In the genomic region with DNA sequence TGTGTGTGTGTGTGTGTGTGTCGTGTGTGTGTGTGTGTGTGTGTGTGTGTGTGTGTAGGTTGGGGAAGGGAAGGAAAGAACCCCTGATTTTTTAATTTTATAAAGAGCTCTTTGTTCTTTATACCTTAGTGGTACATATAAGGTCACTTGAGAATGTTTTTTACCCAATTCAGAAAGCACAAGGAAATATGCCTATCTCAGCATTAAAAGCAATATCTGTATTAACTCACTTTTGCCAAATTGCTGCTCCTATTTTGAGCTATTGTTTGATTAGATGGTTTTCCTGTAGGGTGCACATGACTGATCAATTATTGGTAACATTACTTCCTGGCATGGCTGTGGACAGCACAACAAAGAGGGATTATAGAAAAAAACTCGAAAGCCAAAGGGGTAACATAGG, we compare ENCODE assay signal across 1 cellular context.
TF ChIP-seq lines count a peak whose summit lies in the region.

No MANE protein-coding gene starts in this region.

TF ChIP-seq in A549, 52 proteins besides CTCF, POLR2A, EP300 and RAD21:
- TF ChIP-seq, protein P1, sequence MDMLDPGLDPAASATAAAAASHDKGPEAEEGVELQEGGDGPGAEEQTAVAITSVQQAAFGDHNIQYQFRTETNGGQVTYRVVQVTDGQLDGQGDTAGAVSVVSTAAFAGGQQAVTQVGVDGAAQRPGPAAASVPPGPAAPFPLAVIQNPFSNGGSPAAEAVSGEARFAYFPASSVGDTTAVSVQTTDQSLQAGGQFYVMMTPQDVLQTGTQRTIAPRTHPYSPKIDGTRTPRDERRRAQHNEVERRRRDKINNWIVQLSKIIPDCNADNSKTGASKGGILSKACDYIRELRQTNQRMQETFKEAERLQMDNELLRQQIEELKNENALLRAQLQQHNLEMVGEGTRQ (IDR thresholded peaks at IDR 0.05) = no peak
- no peak for TF ChIP-seq SMC3 (IDR thresholded peaks at IDR 0.05)
- TF ChIP-seq, protein P2, sequence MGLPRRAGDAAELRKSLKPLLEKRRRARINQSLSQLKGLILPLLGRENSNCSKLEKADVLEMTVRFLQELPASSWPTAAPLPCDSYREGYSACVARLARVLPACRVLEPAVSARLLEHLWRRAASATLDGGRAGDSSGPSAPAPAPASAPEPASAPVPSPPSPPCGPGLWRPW (IDR thresholded peaks at IDR 0.05) = no peak
- no peak for TF ChIP-seq FOXS1 (CRISPR knock-in tag; IDR thresholded peaks at IDR 0.05)
- peak; percentile 81 for TF ChIP-seq MAFK (IDR thresholded peaks at IDR 0.05; ENCODE audit: partially characterized antibody)
- TF ChIP-seq, protein P3, sequence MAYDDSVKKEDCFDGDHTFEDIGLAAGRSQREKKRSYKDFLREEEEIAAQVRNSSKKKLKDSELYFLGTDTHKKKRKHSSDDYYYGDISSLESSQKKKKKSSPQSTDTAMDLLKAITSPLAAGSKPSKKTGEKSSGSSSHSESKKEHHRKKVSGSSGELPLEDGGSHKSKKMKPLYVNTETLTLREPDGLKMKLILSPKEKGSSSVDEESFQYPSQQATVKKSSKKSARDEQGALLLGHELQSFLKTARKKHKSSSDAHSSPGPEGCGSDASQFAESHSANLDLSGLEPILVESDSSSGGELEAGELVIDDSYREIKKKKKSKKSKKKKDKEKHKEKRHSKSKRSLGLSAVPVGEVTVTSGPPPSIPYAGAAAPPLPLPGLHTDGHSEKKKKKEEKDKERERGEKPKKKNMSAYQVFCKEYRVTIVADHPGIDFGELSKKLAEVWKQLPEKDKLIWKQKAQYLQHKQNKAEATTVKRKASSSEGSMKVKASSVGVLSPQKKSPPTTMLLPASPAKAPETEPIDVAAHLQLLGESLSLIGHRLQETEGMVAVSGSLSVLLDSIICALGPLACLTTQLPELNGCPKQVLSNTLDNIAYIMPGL (CRISPR knock-in tag; IDR thresholded peaks at IDR 0.05; ENCODE audit: borderline replicate concordance) = no peak
